ENCODE assay signal across 8 cellular contexts in the genomic region with DNA sequence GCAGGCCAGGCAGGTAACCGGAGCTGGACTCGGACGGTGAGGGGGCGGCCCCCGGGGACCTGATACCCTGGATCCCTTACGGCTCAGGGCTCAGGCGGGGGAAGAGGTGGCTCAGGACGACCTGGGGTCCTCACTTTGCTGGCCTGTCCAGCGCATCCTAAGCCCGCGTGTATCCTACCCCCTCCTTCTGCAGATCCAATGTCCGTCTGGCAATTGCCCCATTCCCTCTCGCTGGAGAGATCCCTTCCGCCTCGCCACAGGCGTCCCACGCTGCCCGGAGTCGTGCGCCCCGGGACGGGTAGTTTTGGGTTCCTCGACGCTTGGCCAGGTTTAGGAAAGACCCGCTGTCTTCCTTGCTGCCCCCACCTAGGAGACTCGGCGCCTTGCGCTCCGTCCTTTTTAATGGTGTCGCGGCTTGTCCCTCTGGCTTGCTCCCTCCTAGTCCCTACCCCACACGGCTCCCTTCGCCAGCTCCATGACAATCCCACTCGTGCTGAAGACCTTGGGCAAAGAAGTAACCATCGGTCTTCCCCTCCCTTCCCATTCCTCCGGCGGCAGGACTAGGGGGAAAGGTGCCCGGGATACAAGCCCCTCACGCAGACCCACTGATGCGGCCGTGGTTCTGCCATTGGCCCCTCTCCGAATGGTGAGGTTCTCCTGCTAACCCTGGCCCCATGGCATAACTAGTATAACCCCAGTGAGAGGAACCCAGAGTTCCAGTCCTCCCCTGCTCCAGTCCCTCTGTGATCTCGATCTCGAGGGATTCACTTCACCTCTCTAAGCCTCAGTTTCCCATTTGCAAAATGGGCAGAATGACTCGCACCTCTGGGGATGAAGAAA.
A peak's percentile ranks its signal among the peaks of the same experiment; 100 is the strongest.
DNase-seq lines count a peak whose midpoint lies in the region; ATAC-seq and TF ChIP-seq lines count a peak whose summit lies in the region.

No MANE protein-coding gene starts in this region.

- H3K27me3 Mint-ChIP-seq in activated naive CD4-positive, alpha-beta T cell treated with anti-CD3 and anti-CD28 coated beads, Interleukin-2, amount 10 ng/mL, durations not matched to agents 7 days and 5 days, result peaks cover 99% of the 10 kb centered on the region
- peaks cover 81% of the 10 kb centered on the region for H3K27me3 Mint-ChIP-seq in activated naive CD8-positive, alpha-beta T cell treated with anti-CD3 and anti-CD28 coated beads for 36 hours

- H3K4me1 ChIP-seq in lower lobe of right lung, result peaks cover 76% of the 10 kb centered on the region
- H3K4me1 ChIP-seq in stomach, result peaks cover 69 to 79% (median 76%) of the 10 kb centered on the region in 4 donors

- no peaks in the 10 kb centered on the region for H3K36me3 ChIP-seq in lower lobe of right lung
- H3K36me3 ChIP-seq in stomach, result no peaks in the 10 kb centered on the region

- TF ChIP-seq CTCF in lower lobe of right lung (IDR thresholded peaks at IDR 0.05) (no peak), stomach (IDR thresholded peaks at IDR 0.05) (no peak)

- H3K27ac ChIP-seq in lower lobe of right lung, result no peak overlapping the region
- H3K27ac ChIP-seq in stomach, result no peak overlapping the region

- H3K9me3 ChIP-seq in lower lobe of right lung, result no peaks in the 10 kb centered on the region
- no peaks in the 10 kb centered on the region for H3K9me3 ChIP-seq in stomach

- peaks cover 3% of the 10 kb centered on the region for H3K36me3 Mint-ChIP-seq in activated naive CD4-positive, alpha-beta T cell treated with anti-CD3 and anti-CD28 coated beads, Interleukin-2, amount 10 ng/mL, durations not matched to agents 7 days and 5 days
- no peaks in the 10 kb centered on the region for H3K36me3 Mint-ChIP-seq in activated naive CD8-positive, alpha-beta T cell treated with anti-CD3 and anti-CD28 coated beads for 36 hours

- H3K4me1 Mint-ChIP-seq in activated naive CD4-positive, alpha-beta T cell treated with anti-CD3 and anti-CD28 coated beads, Interleukin-2, amount 10 ng/mL, durations not matched to agents 7 days and 5 days, result peaks cover 43% of the 10 kb centered on the region
- peaks cover 37% of the 10 kb centered on the region for H3K4me1 Mint-ChIP-seq in activated naive CD8-positive, alpha-beta T cell treated with anti-CD3 and anti-CD28 coated beads for 36 hours

- H3K4me3 Mint-ChIP-seq in activated naive CD4-positive, alpha-beta T cell treated with anti-CD3 and anti-CD28 coated beads, Interleukin-2, amount 10 ng/mL, durations not matched to agents 7 days and 5 days, result peak overlapping the region; percentile 47
- peak overlapping the region; percentile 48 for H3K4me3 Mint-ChIP-seq in activated naive CD8-positive, alpha-beta T cell treated with anti-CD3 and anti-CD28 coated beads for 36 hours

- intact Hi-C loops in lower lobe of right lung (cut with DNase I), result no loop called here
- intact Hi-C loops in stomach (cut with DNase I; ENCODE audit: low total_unique reads), result no loop called here

- 5 to 10% (median 6%) methylated on average over 36 to 45 of the region's 45 CpGs for WGBS in stomach, 5 donors

- no peak for ATAC-seq in lower lobe of right lung

- TF ChIP-seq EP300 in stomach (IDR thresholded peaks at IDR 0.05), result no peak

- H3K27me3 ChIP-seq in lower lobe of right lung (ENCODE audit: low read depth) (peaks cover 100% of the 10 kb centered on the region), stomach (peaks cover 51 to 100% (median 99%) of the 10 kb centered on the region in 3 donors)

- CTCF ChIA-PET in activated naive CD4-positive, alpha-beta T cell treated with anti-CD3 and anti-CD28 coated beads, Interleukin-2, amount 10 ng/mL, durations not matched to agents 7 days and 5 days (lab: Charles Lee), result interaction anchor here (0.9 to 1.7 kb wide), 2 partner anchors 48 to 170 kb away, joined by 3 to 6 read pairs; no protein-coding TSS in a partner anchor

- H3K9me3 Mint-ChIP-seq in activated naive CD4-positive, alpha-beta T cell treated with anti-CD3 and anti-CD28 coated beads, Interleukin-2, amount 10 ng/mL, durations not matched to agents 7 days and 5 days, result no peaks in the 10 kb centered on the region
- no peaks in the 10 kb centered on the region for H3K9me3 Mint-ChIP-seq in activated naive CD8-positive, alpha-beta T cell treated with anti-CD3 and anti-CD28 coated beads for 36 hours

- peak overlapping the region; percentile 17 for H3K4me3 ChIP-seq in lower lobe of right lung
- peak overlapping the region in 3 of 4 donors; percentile 52 to 83 (median 55) for H3K4me3 ChIP-seq in stomach

- H3K27ac Mint-ChIP-seq in activated naive CD4-positive, alpha-beta T cell treated with anti-CD3 and anti-CD28 coated beads, Interleukin-2, amount 10 ng/mL, durations not matched to agents 7 days and 5 days, result peak overlapping the region; percentile 12
- no peak overlapping the region for H3K27ac Mint-ChIP-seq in activated naive CD8-positive, alpha-beta T cell treated with anti-CD3 and anti-CD28 coated beads for 36 hours

- TF ChIP-seq POLR2A in stomach (IDR thresholded peaks at IDR 0.05), result no peak

- DNase-seq in activated naive CD4-positive, alpha-beta T cell treated with anti-CD3 and anti-CD28 coated beads, Interleukin-2, amount 10 ng/mL, durations not matched to agents 7 days and 5 days, result no peak
- no peak for DNase-seq in activated naive CD4-positive, alpha-beta T cell treated with Interleukin-2 at 50 U/mL for 16 hours
- DNase-seq in activated naive CD8-positive, alpha-beta T cell treated with anti-CD3 and anti-CD28 coated beads for 36 hours, result no peak
- DNase-seq in lower lobe of right lung (no peak), stomach (no peak), hypothalamus (lab: John Stamatoyannopoulos, UW) (no peak), HK-2 (ENCODE audit: unreplicated experiment) (no peak), Ammon's horn (ENCODE audit: low spot score) (no peak)
